In the genomic region with DNA sequence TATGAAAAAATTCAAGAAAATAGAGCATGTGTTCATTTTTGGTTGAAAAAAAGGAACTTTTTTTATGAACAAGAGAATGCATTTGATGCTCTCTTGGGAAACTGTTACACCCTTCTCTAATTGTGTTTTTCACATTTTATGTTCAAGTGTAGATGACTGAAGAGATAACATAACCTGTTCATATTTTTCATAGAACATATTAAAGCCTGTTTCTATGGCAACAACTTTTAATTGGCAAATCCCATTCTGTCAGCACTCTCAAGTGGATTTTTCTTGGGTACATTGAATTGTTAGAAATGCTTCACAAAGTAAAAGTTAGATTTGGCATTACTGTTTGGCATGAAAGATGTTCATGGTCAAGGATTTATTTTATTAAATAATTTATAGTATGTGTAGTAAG, we compare ENCODE assay signal across 12 cellular contexts.
DNase-seq lines count a peak whose midpoint lies in the region; ATAC-seq and TF ChIP-seq lines count a peak whose summit lies in the region.
"Had no signal": no experiment of that assay in that cellular context is flagged by ENCODE, and none has a peak within 500 bp of the region (broad histone marks: within the 10 kb centered on the region; RNA-seq: fewer than 3 reads in every experiment).

No MANE protein-coding gene starts in this region.

- peaks cover 21% of the 10 kb centered on the region for H3K36me3 ChIP-seq in CD4-positive, CD25-positive, alpha-beta regulatory T cell (ENCODE audit: control insufficient read depth, insufficient read depth, low read length)
- H3K36me3 ChIP-seq in KMS-11 (ENCODE audit: insufficient read depth) (no peaks in the 10 kb centered on the region), rectal smooth muscle tissue (ENCODE audit: control insufficient read depth, insufficient read depth, low read length) (peaks cover 2% of the 10 kb centered on the region), mesendoderm (ENCODE audit: control insufficient read depth, insufficient read depth, low read length) (no peaks in the 10 kb centered on the region), SJCRH30 (no peaks in the 10 kb centered on the region)
- H3K36me3 ChIP-seq in effector memory CD4-positive, alpha-beta T cell (ENCODE audit: control insufficient read depth, insufficient read depth, low read length) = peaks cover 9% of the 10 kb centered on the region
- H3K36me3 ChIP-seq: ovary had no signal

- no peak overlapping the region for H2AK5ac ChIP-seq in mesendoderm (ENCODE audit: low read length)

- H3K27ac Mint-ChIP-seq in CD4-positive, CD25-positive, alpha-beta regulatory T cell = peak overlapping the region in 2 of 3 donors; percentile 62 to 74

- no peak for DNase-seq in CD4-positive, CD25-positive, alpha-beta regulatory T cell
- DNase-seq in effector memory CD4-positive, alpha-beta T cell = no peak
- DNase-seq in iPS-NIHi7 (ENCODE audit: extremely low spot score) (no peak), mesendoderm (no peak), SJCRH30 (no peak)
- DNase-seq: glutamatergic neuron, NCI-H1436, NCI-H774, ovary had no signal

- no peak overlapping the region for H2BK15ac ChIP-seq in mesendoderm (replicated peaks; ENCODE audit: low read depth)

- peaks cover 100% of the 10 kb centered on the region for H3K79me2 ChIP-seq in KMS-11 (ENCODE audit: insufficient read depth, low read depth)
- no peaks in the 10 kb centered on the region for H3K79me2 ChIP-seq in mesendoderm (ENCODE audit: control insufficient read depth, insufficient read depth, low read length)

- no peak overlapping the region for H3K4ac ChIP-seq in mesendoderm (ENCODE audit: low read depth, low read length)

- peaks cover 70% of the 10 kb centered on the region for H3K4me1 ChIP-seq in CD4-positive, CD25-positive, alpha-beta regulatory T cell (ENCODE audit: control insufficient read depth, insufficient read depth, low read length, poor library complexity, severe bottlenecking)
- H3K4me1 ChIP-seq in KMS-11 (ENCODE audit: low read depth, poor library complexity, severe bottlenecking) (peaks cover 81% of the 10 kb centered on the region), rectal smooth muscle tissue (ENCODE audit: control insufficient read depth, insufficient read depth, low read length) (peaks cover 48% of the 10 kb centered on the region), mesendoderm (ENCODE audit: control insufficient read depth, low read depth, low read length) (no peaks in the 10 kb centered on the region), SJCRH30 (peaks cover 9% of the 10 kb centered on the region; the same call in 1 of the 2 replicates)
- H3K4me1 ChIP-seq in effector memory CD4-positive, alpha-beta T cell (ENCODE audit: control insufficient read depth, insufficient read depth, low read length, poor library complexity, severe bottlenecking) = peaks cover 40% of the 10 kb centered on the region

- peaks cover 60 to 91% (median 70%) of the 10 kb centered on the region in 4 donors for H3K4me1 Mint-ChIP-seq in CD4-positive, CD25-positive, alpha-beta regulatory T cell

- H3K27me3 Mint-ChIP-seq in CD4-positive, CD25-positive, alpha-beta regulatory T cell = no peaks in the 10 kb centered on the region

- H3K36me3 Mint-ChIP-seq in CD4-positive, CD25-positive, alpha-beta regulatory T cell = peaks cover 29% of the 10 kb centered on the region

- no peak overlapping the region for H3K9ac ChIP-seq in KMS-11
- no peak overlapping the region for H3K9ac ChIP-seq in rectal smooth muscle tissue (ENCODE audit: low read length)
- no peak overlapping the region for H3K9ac ChIP-seq in mesendoderm (ENCODE audit: low read length)

- no peaks in the 10 kb centered on the region for H3K9me3 Mint-ChIP-seq in CD4-positive, CD25-positive, alpha-beta regulatory T cell
- H3K9me3 Mint-ChIP-seq: CD14-positive monocyte had no signal

- H3K56ac ChIP-seq in mesendoderm (ENCODE audit: low read length) = no peak overlapping the region

- peaks cover 99% of the 10 kb centered on the region for H4K20me1 ChIP-seq in KMS-11 (ENCODE audit: insufficient read depth)

- peak overlapping the region; percentile 56 for H3K27ac ChIP-seq in CD4-positive, CD25-positive, alpha-beta regulatory T cell (ENCODE audit: insufficient read depth, low read length, poor library complexity, severe bottlenecking)
- H3K27ac ChIP-seq in KMS-11 (peak overlapping the region; percentile 5; the same call in 1 of the 2 replicates), rectal smooth muscle tissue (ENCODE audit: low read depth, low read length) (peak overlapping the region; percentile 72), mesendoderm (ENCODE audit: low read depth, low read length) (no peak overlapping the region), SJCRH30 (no peak overlapping the region)
- peak overlapping the region; percentile 29 for H3K27ac ChIP-seq in effector memory CD4-positive, alpha-beta T cell (ENCODE audit: insufficient read depth, low read length, poor library complexity, severe bottlenecking)
- H3K27ac ChIP-seq: ovary had no signal

- H2BK5ac ChIP-seq in mesendoderm (ENCODE audit: low read length) = no peak overlapping the region

- no peak for TF ChIP-seq CTCF in KMS-11 (conservative IDR thresholded peaks at IDR 0.05; ENCODE audit: low read depth, low read length)

- no peak overlapping the region for H2AFZ ChIP-seq in KMS-11 (ENCODE audit: low read depth)

- no peaks in the 10 kb centered on the region for H3K27me3 ChIP-seq in CD4-positive, CD25-positive, alpha-beta regulatory T cell (ENCODE audit: control insufficient read depth, insufficient read depth, low read length)
- H3K27me3 ChIP-seq in KMS-11 (ENCODE audit: insufficient read depth, low read depth) (no peaks in the 10 kb centered on the region), rectal smooth muscle tissue (ENCODE audit: control insufficient read depth, insufficient read depth, low read length) (no peaks in the 10 kb centered on the region), mesendoderm (ENCODE audit: insufficient read depth, low read length, poor library complexity) (no peaks in the 10 kb centered on the region), SJCRH30 (no peaks in the 10 kb centered on the region)
- H3K27me3 ChIP-seq in effector memory CD4-positive, alpha-beta T cell (replicated peaks; ENCODE audit: control insufficient read depth, insufficient read depth, low read length, poor library complexity, severe bottlenecking) = no peaks in the 10 kb centered on the region
- H3K27me3 ChIP-seq: ovary had no signal

- H3K4me3 Mint-ChIP-seq in CD4-positive, CD25-positive, alpha-beta regulatory T cell = peak overlapping the region in 2 of 4 donors; percentile 30 to 45
- H3K4me3 Mint-ChIP-seq: CD14-positive monocyte had no signal

- no peak overlapping the region for H3K18ac ChIP-seq in mesendoderm (ENCODE audit: low read length)

- no peak overlapping the region for H3K4me3 ChIP-seq in CD4-positive, CD25-positive, alpha-beta regulatory T cell (ENCODE audit: low read depth, low read length)
- H3K4me3 ChIP-seq in KMS-11 (IDR thresholded peaks at IDR 0.05; ENCODE audit: insufficient read depth, low read depth, low read length) = no peak overlapping the region
- no peak overlapping the region for H3K4me3 ChIP-seq in effector memory CD4-positive, alpha-beta T cell (ENCODE audit: insufficient read depth, low read depth, low read length, poor library complexity, severe bottlenecking)
- no peak overlapping the region for H3K4me3 ChIP-seq in rectal smooth muscle tissue (ENCODE audit: low read length)
- H3K4me3 ChIP-seq in mesendoderm (ENCODE audit: low read length) = no peak overlapping the region
- no peak overlapping the region for H3K4me3 ChIP-seq in SJCRH30
- H3K4me3 ChIP-seq: ovary had no signal

- H3K4me2 ChIP-seq in KMS-11 (no peak overlapping the region; the same call in 1 of the 2 replicates), mesendoderm (ENCODE audit: low read length) (no peak overlapping the region)

- H4K8ac ChIP-seq in mesendoderm (ENCODE audit: low read depth, low read length) = no peak overlapping the region

- no peaks in the 10 kb centered on the region for H3K9me3 ChIP-seq in CD4-positive, CD25-positive, alpha-beta regulatory T cell (ENCODE audit: control insufficient read depth in 2 of 2, low read length in 2 of 2)
- no peaks in the 10 kb centered on the region for H3K9me3 ChIP-seq in effector memory CD4-positive, alpha-beta T cell (ENCODE audit: control insufficient read depth, low read length)
- H3K9me3 ChIP-seq in SJCRH30 (replicated peaks) = no peaks in the 10 kb centered on the region
- H3K9me3 ChIP-seq: ovary had no signal

- no peak overlapping the region for H2BK120ac ChIP-seq in mesendoderm (ENCODE audit: low read depth, low read length)

- H3K23ac ChIP-seq in mesendoderm (ENCODE audit: low read length) = no peak overlapping the region

- no peak for ATAC-seq in CD4-positive, CD25-positive, alpha-beta regulatory T cell (ENCODE audit: low read depth in 2 of 2)

- H4K5ac ChIP-seq in mesendoderm (ENCODE audit: low read length) = no peak overlapping the region

- no peaks in the 10 kb centered on the region for H3K79me1 ChIP-seq in mesendoderm (ENCODE audit: low read length)

Comparison
In these comparisons a context has a peak if more than half of its experiments do, and no peak if none do; other contexts are left out.
1. H3K27ac ChIP-seq: peak in CD4-positive, CD25-positive, alpha-beta regulatory T cell (single experiment), KMS-11 (single experiment), effector memory CD4-positive, alpha-beta T cell (single experiment) and rectal smooth muscle tissue (single experiment); none in mesendoderm (single experiment) and SJCRH30 (single experiment).